In genomic region chr4:143246977-143247376, GRCh38 we compare ENCODE assay signal across 37 cellular contexts.
"Had no signal": no experiment of that assay in that cellular context is flagged by ENCODE, and none has a peak within 500 bp of the region (broad histone marks: within the 10 kb centered on the region; RNA-seq: fewer than 3 reads in every experiment).

No MANE protein-coding gene starts in this region.

- ATAC-seq: activated naive CD4-positive, alpha-beta T cell treated with anti-CD3 and anti-CD28 coated beads, Interleukin-2, amount 50 U/mL, for 72 hours; activated naive CD8-positive, alpha-beta T cell treated with anti-CD3 and anti-CD28 coated beads, Interleukin-2, amount 50 U/mL, for 24 hours; activated T-cell treated with anti-CD3 and anti-CD28 coated beads, Interleukin-2, amount 50 U/mL, for 4 hours; activated T-cell treated with anti-CD3 and anti-CD28 coated beads, Interleukin-2, amount 50 U/mL, for 72 hours; activated T-helper 17 cell treated with anti-CD3 and anti-CD28 coated beads, Interleukin-2, amount 50 U/mL, for 72 hours; body of pancreas had no signal

- H3K4me1 Mint-ChIP-seq: activated naive CD4-positive, alpha-beta T cell treated with anti-CD3 and anti-CD28 coated beads, Interleukin-2, amount 10 ng/mL, durations not matched to agents 7 days and 5 days; activated naive CD4-positive, alpha-beta T cell treated with anti-CD3 and anti-CD28 coated beads, Interleukin-2, amount 50 U/mL, for 24 hours; activated naive CD8-positive, alpha-beta T cell treated with anti-CD3 and anti-CD28 coated beads for 36 hours; activated naive CD8-positive, alpha-beta T cell treated with anti-CD3 and anti-CD28 coated beads, Interleukin-2, amount 10 ng/mL, durations not matched to agents 7 days and 5 days; activated naive CD8-positive, alpha-beta T cell treated with anti-CD3 and anti-CD28 coated beads, Interleukin-2, amount 50 U/mL, for 24 hours; activated T-helper 17 cell treated with anti-CD3 and anti-CD28 coated beads, Interleukin-2, amount 50 U/mL, for 72 hours; brain; central memory CD8-positive, alpha-beta T cell had no signal

- H3K4me1 ChIP-seq: adrenal gland, ascending aorta, body of pancreas, breast epithelium had no signal

- H3K27ac Mint-ChIP-seq: activated naive CD4-positive, alpha-beta T cell treated with anti-CD3 and anti-CD28 coated beads for 36 hours; activated naive CD4-positive, alpha-beta T cell treated with anti-CD3 and anti-CD28 coated beads, Interleukin-2, amount 10 ng/mL, durations not matched to agents 7 days and 5 days; activated naive CD4-positive, alpha-beta T cell treated with anti-CD3 and anti-CD28 coated beads, Interleukin-2, amount 50 U/mL, for 24 hours; activated naive CD4-positive, alpha-beta T cell treated with anti-CD3 and anti-CD28 coated beads, Interleukin-2, amount 50 U/mL, for 72 hours; activated naive CD8-positive, alpha-beta T cell; activated naive CD8-positive, alpha-beta T cell treated with anti-CD3 and anti-CD28 coated beads for 36 hours; activated naive CD8-positive, alpha-beta T cell treated with anti-CD3 and anti-CD28 coated beads, Interleukin-2, amount 10 ng/mL, durations not matched to agents 7 days and 5 days; activated naive CD8-positive, alpha-beta T cell treated with anti-CD3 and anti-CD28 coated beads, Interleukin-2, amount 50 U/mL, for 24 hours; activated T-cell treated with anti-CD3 and anti-CD28 coated beads, Interleukin-2, amount 50 U/mL, for 24 hours; activated T-cell treated with anti-CD3 and anti-CD28 coated beads, Interleukin-2, amount 50 U/mL, for 72 hours; activated T-helper 1 cell treated with anti-CD3 and anti-CD28 coated beads, Interleukin-12 subunit alpha, Interleukin-12 subunit beta, Interleukin-2, Interleukin-4 antibody, amounts not matched to agents 30 ng/mL and 10 ng/mL and 1 ng/mL, durations not matched to agents 14 hours and 24 hours and 36 hours; activated T-helper 17 cell treated with anti-CD3 and anti-CD28 coated beads, Interleukin-2, amount 50 U/mL, for 72 hours; activated T-helper 2 cell treated with anti-CD3 and anti-CD28 coated beads, Interferon-gamma antibody, Interleukin-2, Interleukin-4, amounts not matched to agents 10 μg/mL and 5 μg/mL and 100 μg/mL, durations not matched to agents 14 hours and 24 hours and 36 hours; brain had no signal

- H3K9me3 Mint-ChIP-seq: activated naive CD8-positive, alpha-beta T cell treated with anti-CD3 and anti-CD28 coated beads, Interleukin-2, amount 50 U/mL, for 24 hours; activated T-helper 17 cell treated with anti-CD3 and anti-CD28 coated beads, Interleukin-2, amount 50 U/mL, for 72 hours; central memory CD8-positive, alpha-beta T cell had no signal

- H3K27me3 Mint-ChIP-seq: activated naive CD4-positive, alpha-beta T cell treated with anti-CD3 and anti-CD28 coated beads, Interleukin-2, amount 10 ng/mL, durations not matched to agents 7 days and 5 days; activated naive CD8-positive, alpha-beta T cell; activated naive CD8-positive, alpha-beta T cell treated with anti-CD3 and anti-CD28 coated beads for 36 hours; activated naive CD8-positive, alpha-beta T cell treated with anti-CD3 and anti-CD28 coated beads, Interleukin-2, amount 50 U/mL, for 24 hours; activated T-cell treated with anti-CD3 and anti-CD28 coated beads, Interleukin-2, amount 50 U/mL, for 24 hours had no signal

- H3K4me3 Mint-ChIP-seq: activated naive CD4-positive, alpha-beta T cell treated with anti-CD3 and anti-CD28 coated beads for 36 hours; activated naive CD4-positive, alpha-beta T cell treated with anti-CD3 and anti-CD28 coated beads, Interleukin-2, amount 10 ng/mL, durations not matched to agents 7 days and 5 days; activated naive CD4-positive, alpha-beta T cell treated with anti-CD3 and anti-CD28 coated beads, Interleukin-2, amount 50 U/mL, for 24 hours; activated naive CD8-positive, alpha-beta T cell; activated naive CD8-positive, alpha-beta T cell treated with anti-CD3 and anti-CD28 coated beads for 36 hours; activated naive CD8-positive, alpha-beta T cell treated with anti-CD3 and anti-CD28 coated beads, Interleukin-2, amount 10 ng/mL, durations not matched to agents 7 days and 5 days; activated naive CD8-positive, alpha-beta T cell treated with anti-CD3 and anti-CD28 coated beads, Interleukin-2, amount 50 U/mL, for 24 hours; activated T-cell treated with anti-CD3 and anti-CD28 coated beads, Interleukin-2, amount 50 U/mL, for 24 hours; activated T-cell treated with anti-CD3 and anti-CD28 coated beads, Interleukin-2, amount 50 U/mL, for 4 hours; activated T-cell treated with anti-CD3 and anti-CD28 coated beads, Interleukin-2, amount 50 U/mL, for 72 hours; activated T-helper 1 cell treated with anti-CD3 and anti-CD28 coated beads, Interleukin-12 subunit alpha, Interleukin-12 subunit beta, Interleukin-2, Interleukin-4 antibody, amounts not matched to agents 30 ng/mL and 10 ng/mL and 1 ng/mL, durations not matched to agents 14 hours and 24 hours and 36 hours; activated T-helper 17 cell treated with anti-CD3 and anti-CD28 coated beads, Interleukin-2, amount 50 U/mL, for 72 hours; brain; central memory CD8-positive, alpha-beta T cell had no signal

- H3K36me3 Mint-ChIP-seq: activated naive CD4-positive, alpha-beta T cell treated with anti-CD3 and anti-CD28 coated beads, Interleukin-2, amount 10 ng/mL, durations not matched to agents 7 days and 5 days; activated naive CD8-positive, alpha-beta T cell treated with anti-CD3 and anti-CD28 coated beads for 36 hours; brain had no signal

- H3K36me3 ChIP-seq: adrenal gland, ascending aorta, brain microvascular endothelial cell, breast epithelium, cardiac muscle cell had no signal

- H3K4me3 ChIP-seq: adrenal gland, ascending aorta, body of pancreas, breast epithelium, cardiac muscle cell had no signal

- H3K9me3 ChIP-seq: adrenal gland, ascending aorta, body of pancreas, breast epithelium had no signal

- H3K27me3 ChIP-seq: adrenal gland, ascending aorta, body of pancreas, brain microvascular endothelial cell, breast epithelium, cardiac muscle cell had no signal

- DNase-seq: activated effector memory CD4-positive, alpha-beta T cell treated with anti-CD3 and anti-CD28 coated beads, Interleukin-2, amount 50 U/mL, for 16 hours; activated effector memory CD4-positive, alpha-beta T cell treated with Interleukin-2 at 50 U/mL for 16 hours; activated gamma-delta T cell; activated gamma-delta T cell treated with Interleukin-2 at 50 U/mL for 16 hours; activated naive CD4-positive, alpha-beta T cell; activated naive CD4-positive, alpha-beta T cell treated with anti-CD3 and anti-CD28 coated beads for 36 hours; activated naive CD4-positive, alpha-beta T cell treated with anti-CD3 and anti-CD28 coated beads, Interleukin-2, amount 10 ng/mL, durations not matched to agents 7 days and 5 days; activated naive CD4-positive, alpha-beta T cell treated with anti-CD3 and anti-CD28 coated beads, Interleukin-2, amount 50 U/mL, for 16 hours; activated naive CD4-positive, alpha-beta T cell treated with Interleukin-2 at 50 U/mL for 16 hours; activated naive CD8-positive, alpha-beta T cell treated with anti-CD3 and anti-CD28 coated beads for 36 hours; activated naive CD8-positive, alpha-beta T cell treated with anti-CD3 and anti-CD28 coated beads, Interleukin-2, amount 10 ng/mL, durations not matched to agents 7 days and 5 days; activated naive CD8-positive, alpha-beta T cell treated with anti-CD3 and anti-CD28 coated beads, Interleukin-2, amount 50 U/mL, for 24 hours; activated T-cell treated with anti-CD3 and anti-CD28 coated beads, Interleukin-2, amount 50 U/mL, for 24 hours; activated T-cell treated with anti-CD3 and anti-CD28 coated beads, Interleukin-2, amount 50 U/mL, for 4 hours; activated T-cell treated with anti-CD3 and anti-CD28 coated beads, Interleukin-2, amount 50 U/mL, for 48 hours; activated T-cell treated with anti-CD3 and anti-CD28 coated beads, Interleukin-2, amount 50 U/mL, for 72 hours; adrenal gland; amniotic stem cell; amygdala; anterior cingulate cortex; aorta; body of pancreas; brain microvascular endothelial cell; caudate nucleus; central memory CD4-positive, alpha-beta T cell; cerebellar nuclear complex had no signal

- H3K27ac ChIP-seq: adrenal gland, ascending aorta, body of pancreas, brain microvascular endothelial cell, breast epithelium, cardiac muscle cell had no signal
